In the genomic region with DNA sequence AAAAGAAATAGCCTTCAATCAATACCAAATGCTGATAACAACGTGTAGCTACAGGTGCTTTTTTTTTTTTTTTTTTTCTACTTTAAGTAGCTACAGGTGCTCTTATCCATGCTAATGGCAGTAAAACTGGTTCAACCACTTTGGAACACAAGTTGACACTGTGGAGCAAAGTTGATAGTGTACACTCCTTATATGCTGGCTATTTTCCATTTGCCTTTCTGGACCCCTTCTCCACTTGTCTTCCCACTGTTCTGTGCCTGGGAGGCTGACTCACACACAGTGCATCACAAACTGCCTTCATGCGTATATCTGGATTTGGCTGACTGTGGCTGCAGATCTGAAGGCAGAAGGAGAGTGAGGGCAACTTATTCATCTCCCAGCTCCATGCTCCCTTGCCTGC, we compare ENCODE assay signal across 20 cellular contexts.
DNase-seq lines count a peak whose midpoint lies in the region; ATAC-seq and TF ChIP-seq lines count a peak whose summit lies in the region.
"Had no signal": no experiment of that assay in that cellular context is flagged by ENCODE, and none has a peak within 500 bp of the region (broad histone marks: within the 10 kb centered on the region; RNA-seq: fewer than 3 reads in every experiment).

No MANE protein-coding gene starts in this region.

- H3K36me3 ChIP-seq in GM23248 (ENCODE audit: low read depth) = no peaks in the 10 kb centered on the region
- no peaks in the 10 kb centered on the region for H3K36me3 ChIP-seq in gastroesophageal sphincter
- H3K36me3 ChIP-seq: suprapubic skin had no signal

- no peak overlapping the region for H3K9ac ChIP-seq in GM23248

- peak; percentile 24 for DNase-seq in SIG-M5 treated with dmso at 0.1 percent for 504 hours (lab: John Stamatoyannopoulos, UW; ENCODE audit: unreplicated experiment)
- no peak for DNase-seq in SIG-M5 (lab: John Stamatoyannopoulos, UW)
- DNase-seq in NCI-H526 (lab: John Stamatoyannopoulos, UW) = peak; percentile 52 to 71
- DNase-seq in left colon = no peak
- DNase-seq in nucleus accumbens (lab: John Stamatoyannopoulos, UW) = no peak
- DNase-seq in GM23248 = no peak
- DNase-seq in Kasumi-1 (lab: John Stamatoyannopoulos, UW) = no peak
- DNase-seq: activated CD4-positive, alpha-beta T cell treated with anti-CD3 and anti-CD28 coated beads, Interleukin-2, amount 50 U/mL, for 48 hours; activated naive CD4-positive, alpha-beta T cell treated with anti-CD3 and anti-CD28 coated beads, Interleukin-2, amount 10 ng/mL, durations not matched to agents 7 days and 5 days; activated T-cell treated with anti-CD3 and anti-CD28 coated beads for 4 hours; aorta; effector CD8-positive, alpha-beta T cell; head of caudate nucleus; mesendoderm; MV-4-11; SHP77; T-helper 2 cell had no signal

- H2AFZ ChIP-seq in GM23248 = no peak overlapping the region

- no peaks in the 10 kb centered on the region for H3K9me3 ChIP-seq in GM23248 (ENCODE audit: low read depth)
- peaks cover 0 to 24% (median 0%) of the 10 kb centered on the region in 3 donors for H3K9me3 ChIP-seq in gastroesophageal sphincter

- in situ Hi-C loops in GM23248 (cut with MboI) = no loop called here

- intact Hi-C loops in left colon (cut with DNase I, micrococcal nuclease) = no loop called here

- no peaks in the 10 kb centered on the region for H3K27me3 ChIP-seq in GM23248 (replicated peaks; ENCODE audit: insufficient read depth)
- H3K27me3 ChIP-seq in gastroesophageal sphincter = peaks cover 6% of the 10 kb centered on the region

- H4K20me1 ChIP-seq in GM23248 (ENCODE audit: insufficient read depth) = no peaks in the 10 kb centered on the region

- H3K4me3 ChIP-seq in GM23248 (no peak overlapping the region), gastroesophageal sphincter (no peak overlapping the region)
- H3K4me3 ChIP-seq: suprapubic skin had no signal

- no peak for TF ChIP-seq POLR2A in gastroesophageal sphincter (IDR thresholded peaks at IDR 0.05)

- no peaks in the 10 kb centered on the region for H3K9me2 ChIP-seq in GM23248 (ENCODE audit: insufficient read depth)

- H3K4me2 ChIP-seq in GM23248 (ENCODE audit: unreplicated experiment) = no peak overlapping the region

- H3K4me1 ChIP-seq in GM23248 (ENCODE audit: insufficient read depth) = no peaks in the 10 kb centered on the region
- H3K4me1 ChIP-seq in gastroesophageal sphincter = no peaks in the 10 kb centered on the region
- H3K4me1 ChIP-seq: suprapubic skin had no signal

- H3F3A ChIP-seq in GM23248 (ENCODE audit: insufficient read depth) = no peaks in the 10 kb centered on the region

- 7 to 24% methylated on average over 2 of the region's 2 CpGs for WGBS in GM23248 (ENCODE audit: low coverage in 1 of 2, low lambda C conversion rate in 2 of 2, missing lambda C conversion rate in 2 of 2), 2 experiments
- WGBS in gastroesophageal sphincter (ENCODE audit: low coverage in 1 of 2), 2 donors = 48 to 52% methylated on average over 2 of the region's 2 CpGs

- H3K27ac ChIP-seq in GM23248 (no peak overlapping the region), gastroesophageal sphincter (no peak overlapping the region)
- H3K27ac ChIP-seq: HL-60, suprapubic skin had no signal

- no peak for TF ChIP-seq EP300 in gastroesophageal sphincter (IDR thresholded peaks at IDR 0.05)

- ATAC-seq in left colon = peak; percentile 40
- ATAC-seq in gastroesophageal sphincter = no peak

- no peaks in the 10 kb centered on the region for H3K79me2 ChIP-seq in GM23248 (ENCODE audit: insufficient read depth)

- no peak for TF ChIP-seq CTCF in gastroesophageal sphincter (IDR thresholded peaks at IDR 0.05)

Comparison
In these comparisons a context has a peak if more than half of its experiments do, and no peak if none do; other contexts are left out.
1. DNase-seq: peak in SIG-M5 treated with dmso at 0.1 percent for 504 hours (single experiment) and NCI-H526 (2 of 2); none in SIG-M5 (single experiment), left colon (0 of 2), nucleus accumbens (0 of 56), GM23248 (single experiment) and Kasumi-1 (0 of 2).